ENCODE assay signal across 1 cellular context in the genomic region with DNA sequence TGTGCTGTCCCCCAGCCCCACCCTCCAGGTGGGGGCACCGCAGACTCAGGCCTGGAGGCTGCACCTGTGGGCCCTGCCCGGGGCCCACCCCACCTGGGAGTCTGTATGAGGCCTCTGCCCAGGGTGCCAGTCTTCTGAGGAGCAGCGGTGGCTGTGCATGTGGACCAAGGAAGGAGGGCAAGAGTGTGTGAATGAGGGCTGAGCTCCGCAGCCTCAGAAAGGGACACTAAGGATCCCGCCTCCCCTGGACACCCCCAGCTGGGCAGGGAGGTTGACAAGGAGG.
TF ChIP-seq lines count a peak whose summit lies in the region.

No MANE protein-coding gene starts in this region.

TF ChIP-seq in GM12878, 131 proteins besides CTCF, POLR2A, EP300 and RAD21:
- TF ChIP-seq, protein P1, sequence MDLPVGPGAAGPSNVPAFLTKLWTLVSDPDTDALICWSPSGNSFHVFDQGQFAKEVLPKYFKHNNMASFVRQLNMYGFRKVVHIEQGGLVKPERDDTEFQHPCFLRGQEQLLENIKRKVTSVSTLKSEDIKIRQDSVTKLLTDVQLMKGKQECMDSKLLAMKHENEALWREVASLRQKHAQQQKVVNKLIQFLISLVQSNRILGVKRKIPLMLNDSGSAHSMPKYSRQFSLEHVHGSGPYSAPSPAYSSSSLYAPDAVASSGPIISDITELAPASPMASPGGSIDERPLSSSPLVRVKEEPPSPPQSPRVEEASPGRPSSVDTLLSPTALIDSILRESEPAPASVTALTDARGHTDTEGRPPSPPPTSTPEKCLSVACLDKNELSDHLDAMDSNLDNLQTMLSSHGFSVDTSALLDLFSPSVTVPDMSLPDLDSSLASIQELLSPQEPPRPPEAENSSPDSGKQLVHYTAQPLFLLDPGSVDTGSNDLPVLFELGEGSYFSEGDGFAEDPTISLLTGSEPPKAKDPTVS (IDR thresholded peaks at IDR 0.05; ENCODE audit: low read depth, low read length), result no peak
- TF ChIP-seq CEBPB (IDR thresholded peaks at IDR 0.05; ENCODE audit: borderline replicate concordance in 1 of 2, low read depth in 2 of 2, low read length in 2 of 2), result no peak
- TF ChIP-seq EZH2 (IDR thresholded peaks at IDR 0.05; ENCODE audit: borderline replicate concordance, control insufficient read depth, low read depth, low read length), result no peak
- TF ChIP-seq, protein P2, sequence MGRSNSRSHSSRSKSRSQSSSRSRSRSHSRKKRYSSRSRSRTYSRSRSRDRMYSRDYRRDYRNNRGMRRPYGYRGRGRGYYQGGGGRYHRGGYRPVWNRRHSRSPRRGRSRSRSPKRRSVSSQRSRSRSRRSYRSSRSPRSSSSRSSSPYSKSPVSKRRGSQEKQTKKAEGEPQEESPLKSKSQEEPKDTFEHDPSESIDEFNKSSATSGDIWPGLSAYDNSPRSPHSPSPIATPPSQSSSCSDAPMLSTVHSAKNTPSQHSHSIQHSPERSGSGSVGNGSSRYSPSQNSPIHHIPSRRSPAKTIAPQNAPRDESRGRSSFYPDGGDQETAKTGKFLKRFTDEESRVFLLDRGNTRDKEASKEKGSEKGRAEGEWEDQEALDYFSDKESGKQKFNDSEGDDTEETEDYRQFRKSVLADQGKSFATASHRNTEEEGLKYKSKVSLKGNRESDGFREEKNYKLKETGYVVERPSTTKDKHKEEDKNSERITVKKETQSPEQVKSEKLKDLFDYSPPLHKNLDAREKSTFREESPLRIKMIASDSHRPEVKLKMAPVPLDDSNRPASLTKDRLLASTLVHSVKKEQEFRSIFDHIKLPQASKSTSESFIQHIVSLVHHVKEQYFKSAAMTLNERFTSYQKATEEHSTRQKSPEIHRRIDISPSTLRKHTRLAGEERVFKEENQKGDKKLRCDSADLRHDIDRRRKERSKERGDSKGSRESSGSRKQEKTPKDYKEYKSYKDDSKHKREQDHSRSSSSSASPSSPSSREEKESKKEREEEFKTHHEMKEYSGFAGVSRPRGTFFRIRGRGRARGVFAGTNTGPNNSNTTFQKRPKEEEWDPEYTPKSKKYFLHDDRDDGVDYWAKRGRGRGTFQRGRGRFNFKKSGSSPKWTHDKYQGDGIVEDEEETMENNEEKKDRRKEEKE (IDR thresholded peaks at IDR 0.05), result no peak
- TF ChIP-seq CHD2 (IDR thresholded peaks at IDR 0.05; ENCODE audit: borderline replicate concordance, low read depth, low read length), result no peak
- no peak for TF ChIP-seq IKZF1 (conservative IDR thresholded peaks at IDR 0.05)
- TF ChIP-seq, protein P3, sequence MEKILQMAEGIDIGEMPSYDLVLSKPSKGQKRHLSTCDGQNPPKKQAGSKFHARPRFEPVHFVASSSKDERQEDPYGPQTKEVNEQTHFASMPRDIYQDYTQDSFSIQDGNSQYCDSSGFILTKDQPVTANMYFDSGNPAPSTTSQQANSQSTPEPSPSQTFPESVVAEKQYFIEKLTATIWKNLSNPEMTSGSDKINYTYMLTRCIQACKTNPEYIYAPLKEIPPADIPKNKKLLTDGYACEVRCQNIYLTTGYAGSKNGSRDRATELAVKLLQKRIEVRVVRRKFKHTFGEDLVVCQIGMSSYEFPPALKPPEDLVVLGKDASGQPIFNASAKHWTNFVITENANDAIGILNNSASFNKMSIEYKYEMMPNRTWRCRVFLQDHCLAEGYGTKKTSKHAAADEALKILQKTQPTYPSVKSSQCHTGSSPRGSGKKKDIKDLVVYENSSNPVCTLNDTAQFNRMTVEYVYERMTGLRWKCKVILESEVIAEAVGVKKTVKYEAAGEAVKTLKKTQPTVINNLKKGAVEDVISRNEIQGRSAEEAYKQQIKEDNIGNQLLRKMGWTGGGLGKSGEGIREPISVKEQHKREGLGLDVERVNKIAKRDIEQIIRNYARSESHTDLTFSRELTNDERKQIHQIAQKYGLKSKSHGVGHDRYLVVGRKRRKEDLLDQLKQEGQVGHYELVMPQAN (conservative IDR thresholded peaks at IDR 0.05), result no peak
- TF ChIP-seq, protein P4, sequence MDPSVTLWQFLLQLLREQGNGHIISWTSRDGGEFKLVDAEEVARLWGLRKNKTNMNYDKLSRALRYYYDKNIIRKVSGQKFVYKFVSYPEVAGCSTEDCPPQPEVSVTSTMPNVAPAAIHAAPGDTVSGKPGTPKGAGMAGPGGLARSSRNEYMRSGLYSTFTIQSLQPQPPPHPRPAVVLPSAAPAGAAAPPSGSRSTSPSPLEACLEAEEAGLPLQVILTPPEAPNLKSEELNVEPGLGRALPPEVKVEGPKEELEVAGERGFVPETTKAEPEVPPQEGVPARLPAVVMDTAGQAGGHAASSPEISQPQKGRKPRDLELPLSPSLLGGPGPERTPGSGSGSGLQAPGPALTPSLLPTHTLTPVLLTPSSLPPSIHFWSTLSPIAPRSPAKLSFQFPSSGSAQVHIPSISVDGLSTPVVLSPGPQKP (IDR thresholded peaks at IDR 0.05; ENCODE audit: low read depth, low read length), result no peak
- TF ChIP-seq, protein P5, sequence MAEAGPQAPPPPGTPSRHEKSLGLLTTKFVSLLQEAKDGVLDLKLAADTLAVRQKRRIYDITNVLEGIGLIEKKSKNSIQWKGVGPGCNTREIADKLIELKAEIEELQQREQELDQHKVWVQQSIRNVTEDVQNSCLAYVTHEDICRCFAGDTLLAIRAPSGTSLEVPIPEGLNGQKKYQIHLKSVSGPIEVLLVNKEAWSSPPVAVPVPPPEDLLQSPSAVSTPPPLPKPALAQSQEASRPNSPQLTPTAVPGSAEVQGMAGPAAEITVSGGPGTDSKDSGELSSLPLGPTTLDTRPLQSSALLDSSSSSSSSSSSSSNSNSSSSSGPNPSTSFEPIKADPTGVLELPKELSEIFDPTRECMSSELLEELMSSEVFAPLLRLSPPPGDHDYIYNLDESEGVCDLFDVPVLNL (IDR thresholded peaks at IDR 0.05; ENCODE audit: low read depth, low read length), result no peak
- TF ChIP-seq, protein P6, sequence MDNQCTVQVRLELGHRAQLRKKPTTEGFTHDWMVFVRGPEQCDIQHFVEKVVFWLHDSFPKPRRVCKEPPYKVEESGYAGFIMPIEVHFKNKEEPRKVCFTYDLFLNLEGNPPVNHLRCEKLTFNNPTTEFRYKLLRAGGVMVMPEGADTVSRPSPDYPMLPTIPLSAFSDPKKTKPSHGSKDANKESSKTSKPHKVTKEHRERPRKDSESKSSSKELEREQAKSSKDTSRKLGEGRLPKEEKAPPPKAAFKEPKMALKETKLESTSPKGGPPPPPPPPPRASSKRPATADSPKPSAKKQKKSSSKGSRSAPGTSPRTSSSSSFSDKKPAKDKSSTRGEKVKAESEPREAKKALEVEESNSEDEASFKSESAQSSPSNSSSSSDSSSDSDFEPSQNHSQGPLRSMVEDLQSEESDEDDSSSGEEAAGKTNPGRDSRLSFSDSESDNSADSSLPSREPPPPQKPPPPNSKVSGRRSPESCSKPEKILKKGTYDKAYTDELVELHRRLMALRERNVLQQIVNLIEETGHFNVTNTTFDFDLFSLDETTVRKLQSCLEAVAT (IDR thresholded peaks at IDR 0.05), result no peak
- TF ChIP-seq, protein P7, sequence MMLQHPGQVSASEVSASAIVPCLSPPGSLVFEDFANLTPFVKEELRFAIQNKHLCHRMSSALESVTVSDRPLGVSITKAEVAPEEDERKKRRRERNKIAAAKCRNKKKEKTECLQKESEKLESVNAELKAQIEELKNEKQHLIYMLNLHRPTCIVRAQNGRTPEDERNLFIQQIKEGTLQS (IDR thresholded peaks at IDR 0.05; ENCODE audit: borderline replicate concordance, extremely low read depth, low read depth, low read length), result no peak
- no peak for TF ChIP-seq MEF2A (IDR thresholded peaks at IDR 0.05; ENCODE audit: insufficient read depth, low read depth, low read length)
- TF ChIP-seq SIN3A (IDR thresholded peaks at IDR 0.05; ENCODE audit: low read depth, low read length), result no peak
- no peak for TF ChIP-seq ASH2L (IDR thresholded peaks at IDR 0.05; ENCODE audit: borderline replicate concordance, low read depth)
- TF ChIP-seq GABPA (IDR thresholded peaks at IDR 0.05; ENCODE audit: low read depth), result no peak
- no peak for TF ChIP-seq TAF1 (IDR thresholded peaks at IDR 0.05; ENCODE audit: borderline replicate concordance, low read depth, low read length)
- TF ChIP-seq RBBP5 (conservative IDR thresholded peaks at IDR 0.05), result no peak
- no peak for TF ChIP-seq ZNF274 (IDR thresholded peaks at IDR 0.05; ENCODE audit: insufficient read depth, insufficient read length)
- TF ChIP-seq, protein P8, sequence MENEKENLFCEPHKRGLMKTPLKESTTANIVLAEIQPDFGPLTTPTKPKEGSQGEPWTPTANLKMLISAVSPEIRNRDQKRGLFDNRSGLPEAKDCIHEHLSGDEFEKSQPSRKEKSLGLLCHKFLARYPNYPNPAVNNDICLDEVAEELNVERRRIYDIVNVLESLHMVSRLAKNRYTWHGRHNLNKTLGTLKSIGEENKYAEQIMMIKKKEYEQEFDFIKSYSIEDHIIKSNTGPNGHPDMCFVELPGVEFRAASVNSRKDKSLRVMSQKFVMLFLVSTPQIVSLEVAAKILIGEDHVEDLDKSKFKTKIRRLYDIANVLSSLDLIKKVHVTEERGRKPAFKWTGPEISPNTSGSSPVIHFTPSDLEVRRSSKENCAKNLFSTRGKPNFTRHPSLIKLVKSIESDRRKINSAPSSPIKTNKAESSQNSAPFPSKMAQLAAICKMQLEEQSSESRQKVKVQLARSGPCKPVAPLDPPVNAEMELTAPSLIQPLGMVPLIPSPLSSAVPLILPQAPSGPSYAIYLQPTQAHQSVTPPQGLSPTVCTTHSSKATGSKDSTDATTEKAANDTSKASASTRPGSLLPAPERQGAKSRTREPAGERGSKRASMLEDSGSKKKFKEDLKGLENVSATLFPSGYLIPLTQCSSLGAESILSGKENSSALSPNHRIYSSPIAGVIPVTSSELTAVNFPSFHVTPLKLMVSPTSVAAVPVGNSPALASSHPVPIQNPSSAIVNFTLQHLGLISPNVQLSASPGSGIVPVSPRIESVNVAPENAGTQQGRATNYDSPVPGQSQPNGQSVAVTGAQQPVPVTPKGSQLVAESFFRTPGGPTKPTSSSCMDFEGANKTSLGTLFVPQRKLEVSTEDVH (IDR thresholded peaks at IDR 0.05; ENCODE audit: low read depth, partially characterized antibody), result no peak
